Comparison of ENCODE assay signal across 21 cellular contexts in genomic region chr15:38190501-38190900, GRCh38.
DNase-seq lines count a peak whose midpoint lies in the region; ATAC-seq, FAIRE-seq and TF ChIP-seq lines count a peak whose summit lies in the region.
"Had no signal": no experiment of that assay in that cellular context is flagged by ENCODE, and none has a peak within 500 bp of the region (broad histone marks: within the 10 kb centered on the region; RNA-seq: fewer than 3 reads in every experiment).

No MANE protein-coding gene starts in this region.

- H3K4me1 Mint-ChIP-seq in activated CD4-positive, alpha-beta T cell treated with anti-CD3 and anti-CD28 coated beads, Interleukin-2, amount 10 ng/mL, durations not matched to agents 7 days and 5 days, result no peaks in the 10 kb centered on the region
- H3K4me1 Mint-ChIP-seq: CD8-positive, alpha-beta memory T cell had no signal

- CTCF ChIA-PET in activated CD4-positive, alpha-beta T cell treated with anti-CD3 and anti-CD28 coated beads, Interleukin-2, amount 10 ng/mL, durations not matched to agents 7 days and 5 days (lab: Charles Lee), result no interaction called here

- ATAC-seq in RWPE2 (ENCODE audit: low read depth), result peak; percentile 65
- ATAC-seq: A549, Panc1 had no signal

- no peak for FAIRE-seq in D721Med (lab: Jason Lieb, UNC)
- FAIRE-seq: A549 had no signal

- H3K4me1 ChIP-seq in RWPE2 (ENCODE audit: insufficient read depth, poor library complexity, severe bottlenecking), result no peaks in the 10 kb centered on the region
- H3K4me1 ChIP-seq: A549 had no signal

- DNase-seq in NCI-H524 (lab: John Stamatoyannopoulos, UW) (peak; percentile 12 to 41), NCI-H524 treated with DMSO at 0.1 percent for 48 hours (lab: John Stamatoyannopoulos, UW) (no peak), NCI-H146 (lab: John Stamatoyannopoulos, UW) (peak; percentile 61), RWPE2 (ENCODE audit: low spot score) (no peak), myocyte (ENCODE audit: low read depth) (peak; percentile 45), D721Med (ENCODE audit: insufficient read length, low spot score) (no peak), retina (no peak)
- DNase-seq in activated CD4-positive, alpha-beta T cell treated with anti-CD3 and anti-CD28 coated beads, Interleukin-2, amount 10 ng/mL, durations not matched to agents 7 days and 5 days, result no peak
- DNase-seq: CD8-positive, alpha-beta memory T cell; EL; HCEC 1CT; IMR-90; Kasumi-1; MV-4-11; NCI-H1417 treated with DMSO at 0.1 percent for 48 hours; NCI-H2081; NCI-H526 treated with DMSO at 0.1 percent for 48 hours; T-helper 2 cell had no signal

- POLR2A ChIA-PET in activated CD4-positive, alpha-beta T cell treated with anti-CD3 and anti-CD28 coated beads, Interleukin-2, amount 10 ng/mL, durations not matched to agents 7 days and 5 days (lab: Charles Lee), result no interaction called here

- no peaks in the 10 kb centered on the region for H3K36me3 Mint-ChIP-seq in activated CD4-positive, alpha-beta T cell treated with anti-CD3 and anti-CD28 coated beads, Interleukin-2, amount 10 ng/mL, durations not matched to agents 7 days and 5 days (ENCODE audit: low read depth)
- H3K36me3 Mint-ChIP-seq: CD8-positive, alpha-beta memory T cell had no signal

- H3K27ac ChIP-seq in RWPE2 (ENCODE audit: poor library complexity, severe bottlenecking), result no peak overlapping the region
- H3K27ac ChIP-seq: A549; BLaER1 treated with 17β-estradiol and CSF1 and Interleukin-3, amounts not matched to agents 10 nM and 100 nM had no signal

- no peaks in the 10 kb centered on the region for H3K27me3 ChIP-seq in RWPE2 (ENCODE audit: insufficient read depth, poor library complexity, severe bottlenecking)
- H3K27me3 ChIP-seq: BLaER1 treated with 17β-estradiol and CSF1 and Interleukin-3, amounts not matched to agents 10 nM and 100 nM had no signal

- H3K4me3 ChIP-seq in RWPE2 (ENCODE audit: severe bottlenecking), result no peak overlapping the region
- H3K4me3 ChIP-seq: A549; BLaER1 treated with 17β-estradiol and CSF1 and Interleukin-3, amounts not matched to agents 10 nM and 100 nM had no signal

- no peaks in the 10 kb centered on the region for H3K9me3 Mint-ChIP-seq in activated CD4-positive, alpha-beta T cell treated with anti-CD3 and anti-CD28 coated beads, Interleukin-2, amount 10 ng/mL, durations not matched to agents 7 days and 5 days
- H3K9me3 Mint-ChIP-seq: CD8-positive, alpha-beta memory T cell had no signal

- H3K4me3 Mint-ChIP-seq in activated CD4-positive, alpha-beta T cell treated with anti-CD3 and anti-CD28 coated beads, Interleukin-2, amount 10 ng/mL, durations not matched to agents 7 days and 5 days, result no peak overlapping the region
- H3K4me3 Mint-ChIP-seq: CD8-positive, alpha-beta memory T cell had no signal

- H3K36me3 ChIP-seq in RWPE2 (ENCODE audit: low read depth), result no peaks in the 10 kb centered on the region
- H3K36me3 ChIP-seq: BLaER1 treated with 17β-estradiol and CSF1 and Interleukin-3, amounts not matched to agents 10 nM and 100 nM had no signal

- no peak overlapping the region for H3K27ac Mint-ChIP-seq in activated CD4-positive, alpha-beta T cell treated with anti-CD3 and anti-CD28 coated beads, Interleukin-2, amount 10 ng/mL, durations not matched to agents 7 days and 5 days
- H3K27ac Mint-ChIP-seq: CD8-positive, alpha-beta memory T cell had no signal

- H3K27me3 Mint-ChIP-seq in activated CD4-positive, alpha-beta T cell treated with anti-CD3 and anti-CD28 coated beads, Interleukin-2, amount 10 ng/mL, durations not matched to agents 7 days and 5 days, result peaks cover 12% of the 10 kb centered on the region

- no peaks in the 10 kb centered on the region for H3K9me3 ChIP-seq in RWPE2 (ENCODE audit: severe bottlenecking)
- H3K9me3 ChIP-seq: A549; BLaER1 treated with 17β-estradiol and CSF1 and Interleukin-3, amounts not matched to agents 10 nM and 100 nM had no signal

- TF ChIP-seq CTCF in RWPE2 (IDR thresholded peaks at IDR 0.05; ENCODE audit: poor library complexity, severe bottlenecking) (no peak), D721Med (IDR thresholded peaks at IDR 0.05; ENCODE audit: insufficient read depth, missing control alignments) (no peak)

Comparison
In these comparisons a context has a peak if more than half of its experiments do, and no peak if none do; other contexts are left out.
1. DNase-seq: peak in NCI-H524 (2 of 2), NCI-H146 (single experiment) and myocyte (single experiment); none in NCI-H524 treated with DMSO at 0.1 percent for 48 hours (single experiment), RWPE2 (single experiment), D721Med (single experiment), activated CD4-positive, alpha-beta T cell treated with anti-CD3 and anti-CD28 coated beads, Interleukin-2, amount 10 ng/mL, durations not matched to agents 7 days and 5 days (single experiment) and retina (single experiment).